In genomic region chr9:123927625-123928308, GRCh38 we compare ENCODE assay signal across 8 cellular contexts. TPM values are rescaled to one million over a fixed set of nuclear protein-coding genes. Genes with fewer than 3 reads are reported as not detected.
A peak's percentile ranks its signal among the peaks of the same experiment; 100 is the strongest.
DNase-seq lines count a peak whose midpoint lies in the region; ATAC-seq, FAIRE-seq and TF ChIP-seq lines count a peak whose summit lies in the region.

No MANE protein-coding gene starts in this region.

- H4K20me1 ChIP-seq in K562 (replicated peaks; ENCODE audit: control insufficient read depth, insufficient read depth, low read length), result peaks cover 18% of the 10 kb centered on the region; the same call in 1 of the 2 replicates

- peaks cover 51% of the 10 kb centered on the region for H3K79me2 ChIP-seq in K562 (ENCODE audit: control insufficient read depth, insufficient read depth, low read length)

- peak overlapping the region; percentile 10 to 91 (median 78) for H3K4me3 Mint-ChIP-seq in naive thymus-derived CD4-positive, alpha-beta T cell

- H3K27ac ChIP-seq in K562 (ENCODE audit: extremely low read depth, low read depth, low read length), result no peak overlapping the region
- no peak overlapping the region for H3K27ac ChIP-seq in naive thymus-derived CD4-positive, alpha-beta T cell (ENCODE audit: low read depth, low read length)

- peak overlapping the region; percentile 92 for H3K4me2 ChIP-seq in K562 (ENCODE audit: insufficient read depth, low read length)

- no peak for TF ChIP-seq CTCF in K562 (IDR thresholded peaks at IDR 0.05 in 2 of 3, conservative IDR thresholded peaks at IDR 0.05 in 1 of 3; ENCODE audit: insufficient read depth in 2 of 3, low read depth in 1 of 3, low read length in 3 of 3)

- H3K4me3 ChIP-seq in K562, result peak overlapping the region; percentile 72; the same call in 1 of the 2 replicates
- no peak overlapping the region for H3K4me3 ChIP-seq in naive thymus-derived CD4-positive, alpha-beta T cell (ENCODE audit: low read length)

- peak; percentile 62 for FAIRE-seq in K562 (lab: Jason Lieb, UNC)

- in situ Hi-C loops in K562 (cut with MboI), result no loop called here

- H3K27ac Mint-ChIP-seq in naive thymus-derived CD4-positive, alpha-beta T cell, result peak overlapping the region in 8 of 9 donors; percentile 1 to 83 (median 38)

- CTCF ChIA-PET in K562 (lab: Yijun Ruan, JAX; ENCODE audit: low intra/inter-chr PET ratio), result no interaction called here
- CTCF ChIA-PET in naive thymus-derived CD4-positive, alpha-beta T cell (lab: Charles Lee), result no interaction called here

- POLR2A ChIA-PET in K562 (lab: Yijun Ruan, JAX), result interaction anchor here (0.6 to 2.2 kb wide), 3 partner anchors 11 to 203 kb away, joined by 3 to 8 read pairs (median 4); no protein-coding TSS in a partner anchor
- POLR2A ChIA-PET in naive thymus-derived CD4-positive, alpha-beta T cell (lab: Charles Lee), result no interaction called here

- H2AFZ ChIP-seq in K562 (ENCODE audit: low read depth, low read length), result no peak overlapping the region

- TF ChIP-seq POLR2A in K562 (conservative IDR thresholded peaks at IDR 0.05), result no peak

- peaks cover 5 to 23% of the 10 kb centered on the region in 2 experiments for H3K4me1 ChIP-seq in K562 (replicated peaks in 1 of 2; ENCODE audit: control insufficient read depth in 2 of 2, insufficient read depth in 2 of 2, low read length in 2 of 2)
- peaks cover 7 to 20% of the 10 kb centered on the region in 2 donors for H3K4me1 ChIP-seq in naive thymus-derived CD4-positive, alpha-beta T cell (ENCODE audit: control insufficient read depth in 2 of 2, insufficient read depth in 2 of 2, low read length in 2 of 2)

- peaks cover 32 to 51% (median 45%) of the 10 kb centered on the region in 7 donors for H3K4me1 Mint-ChIP-seq in naive thymus-derived CD4-positive, alpha-beta T cell

- H3K9me3 Mint-ChIP-seq in naive thymus-derived CD4-positive, alpha-beta T cell, result peaks cover 0 to 10% (median 0%) of the 10 kb centered on the region in 11 donors

- peak; percentile 79 for DNase-seq in EL
- peak; percentile 46 for DNase-seq in M059J (ENCODE audit: low read depth)
- DNase-seq in K562 (ENCODE audit: extremely low read depth in 1 of 4, low spot score in 3 of 4), result peak in 2 of 4 experiments; percentile 28 to 48
- DNase-seq in naive thymus-derived CD4-positive, alpha-beta T cell, result no peak
- DNase-seq in dedifferentiated amniotic fluid mesenchymal stem cell (ENCODE audit: extremely low spot score), result no peak
- no peak for DNase-seq in NCI-H146 (lab: John Stamatoyannopoulos, UW)
- DNase-seq in NCI-H748 treated with DMSO at 0.1 percent for 48 hours (lab: John Stamatoyannopoulos, UW), result no peak

- intact Hi-C loops in K562 (cut with micrococcal nuclease), result loop anchor here (10.0 kb wide), 1 partner anchor 93 kb away; no protein-coding TSS in a partner anchor
- intact Hi-C loops in naive thymus-derived CD4-positive, alpha-beta T cell (cut with micrococcal nuclease), result loop anchor here in 1 of 2 donors (5.0 kb wide), 1 partner anchor 60 kb away; no protein-coding TSS in a partner anchor

- H3K9me1 ChIP-seq in K562 (ENCODE audit: control insufficient read depth, insufficient read depth, low read length), result no peaks in the 10 kb centered on the region

- peaks cover 3 to 19% (median 10%) of the 10 kb centered on the region in 5 donors for H3K36me3 Mint-ChIP-seq in naive thymus-derived CD4-positive, alpha-beta T cell

- no peaks in the 10 kb centered on the region for H3K27me3 ChIP-seq in K562 (ENCODE audit: control insufficient read depth in 2 of 2, insufficient read depth in 2 of 2, low read length in 2 of 2)
- no peaks in the 10 kb centered on the region for H3K27me3 ChIP-seq in naive thymus-derived CD4-positive, alpha-beta T cell (ENCODE audit: control insufficient read depth in 2 of 2, insufficient read depth in 2 of 2, low read length in 2 of 2)

- H3K9ac ChIP-seq in K562 (ENCODE audit: insufficient read depth in 1 of 2, low read depth in 2 of 2, low read length in 2 of 2), result 0 out of 4 replicates have a peak overlapping the region, but pooled peaks of 1 of the 2 experiments have one; percentile 21

- TF ChIP-seq EP300 in K562 (IDR thresholded peaks at IDR 0.05; ENCODE audit: low read length), result no peak

- no peak for TF ChIP-seq RAD21 in K562 (CRISPR knock-in tag; conservative IDR thresholded peaks at IDR 0.05 in 1 of 2, IDR thresholded peaks at IDR 0.05 in 1 of 2)

- H3K27me3 Mint-ChIP-seq in naive thymus-derived CD4-positive, alpha-beta T cell, result no peaks in the 10 kb centered on the region

- no TSS peak for BruUV-seq in K562 (replicated peaks; lab: Mats Ljungman, UMichigan)

- no peak for ATAC-seq in K562
- ATAC-seq in naive thymus-derived CD4-positive, alpha-beta T cell, result no peak
- no peak for ATAC-seq in HG02759 (IDR thresholded peaks at IDR 0.05; ENCODE audit: unreplicated experiment)

- no peaks in the 10 kb centered on the region for H3K9me3 ChIP-seq in K562 (replicated peaks; ENCODE audit: control insufficient read depth, insufficient read depth, low read depth, low read length)
- no peaks in the 10 kb centered on the region for H3K9me3 ChIP-seq in naive thymus-derived CD4-positive, alpha-beta T cell (ENCODE audit: control insufficient read depth in 2 of 3, low read length in 3 of 3)

- 56% methylated on average over 3 of the region's 3 CpGs for WGBS in K562 (ENCODE audit: insufficient coverage, low coverage, missing lambda C conversion rate)

- peaks cover 13% of the 10 kb centered on the region; the same call in 2 of the 3 replicates for H3K36me3 ChIP-seq in K562 (ENCODE audit: control insufficient read depth, insufficient read depth, low read length)
- no peaks in the 10 kb centered on the region for H3K36me3 ChIP-seq in naive thymus-derived CD4-positive, alpha-beta T cell (ENCODE audit: control insufficient read depth in 2 of 3, insufficient read depth in 3 of 3, low read length in 3 of 3)

TF ChIP-seq in K562, 482 proteins besides CTCF, POLR2A, EP300 and RAD21 (continues in another document):
- 0 out of 2 replicates have a peak, but pooled peaks have one; percentile 22 for TF ChIP-seq CXXC5 (CRISPR knock-in tag; IDR thresholded peaks at IDR 0.05)
- 0 out of 2 replicates have a peak, but pooled peaks have one; percentile 57 for TF ChIP-seq IRF9 (tag; IDR thresholded peaks at IDR 0.05)
- peak; percentile 97 for TF ChIP-seq CEBPB (tag; IDR thresholded peaks at IDR 0.05)
- TF ChIP-seq PBX2 (CRISPR knock-in tag; IDR thresholded peaks at IDR 0.05; ENCODE audit: low read depth), result no peak
- peak; percentile 94 for TF ChIP-seq PBX2 (tag; conservative IDR thresholded peaks at IDR 0.05; ENCODE audit: low read depth)
- 0 out of 4 replicates have a peak, but pooled peaks of 1 of the 2 experiments have one; percentile 8 for TF ChIP-seq TBL1XR1 (IDR thresholded peaks at IDR 0.05; ENCODE audit: low read length in 2 of 2)

RNA-seq across cellular contexts. Expression of gene DENND1A, which starts 2.2 kb away (rescaled TPM):
- total RNA-seq in M059J (2014; rRNA removed; shearing (Covaris generic)), result 15.7 and 23.0 TPM in 2 replicates
- 113 and 184 TPM in 2 replicates for total RNA-seq in K562 (2011; cell fraction: chromatin; rRNA removed; ENCODE audit: low replicate concordance)
- total RNA-seq in K562 (2011; cell fraction: nucleolus; rRNA removed), result 47.5 and 54.5 TPM in 2 replicates
- 95.0 and 115 TPM in 2 replicates for total RNA-seq in K562 (2011; cell fraction: nucleoplasm; rRNA removed)
- total RNA-seq in K562 (2014; rRNA removed) (15.6 and 15.7 TPM in 2 replicates), K562 (2014; rRNA removed; fragmentation: Illumina TruSeq; extraction: Trizol) (12.8 and 13.3 TPM in 2 replicates), K562 (2015; rRNA removed; fragmentation: Illumina TruSeq; extraction: Trizol) (10.2 and 12.7 TPM in 2 replicates), K562 (2021) (27.9 and 28.5 TPM in 2 replicates)
- polyA plus RNA-seq in K562 (2011; rRNA removed) (29.5 and 41.9 TPM in 2 replicates), K562 (2014; fragmentation: Illumina TruSeq; extraction: Trizol) (19.1 and 25.8 TPM in 2 replicates), K562 (2014; fragmentation: Nextera tagmentation; extraction: Ambion mirVana) (1 to 10 TPM; 7.6 to 7.7 TPM), K562 (2014; rRNA removed) (17.3 and 22.7 TPM in 2 replicates)
- 52.6 and 55.0 TPM in 2 replicates for polyA plus RNA-seq in K562 (2011; cell fraction: cytosol; rRNA removed)
- polyA plus RNA-seq in K562 (2011; cell fraction: nucleus; rRNA removed), result 45.9 and 63.9 TPM in 2 replicates
- polyA plus RNA-seq in K562 (2012), result 20.1 and 23.6 TPM in 2 replicates
- polyA minus RNA-seq in K562 (2011; rRNA and poly(A)+ RNA removed), result 38.7 and 44.7 TPM in 2 replicates
- polyA minus RNA-seq in K562 (2011; cell fraction: cytosol; rRNA and poly(A)+ RNA removed), result 22.0 and 34.3 TPM in 2 replicates
- polyA minus RNA-seq in K562 (2011; cell fraction: nucleus; rRNA and poly(A)+ RNA removed), result 28.7 and 29.8 TPM in 2 replicates
- 10 to 100 TPM; 14.5 to 41.1 (median 17.1) TPM for total RNA-seq in naive thymus-derived CD4-positive, alpha-beta T cell
- polyA plus RNA-seq in naive thymus-derived CD4-positive, alpha-beta T cell, result 1 to 10 TPM; 4.6 to 6.5 TPM

Comparison
In these comparisons a context has a peak if more than half of its experiments do, and no peak if none do; other contexts are left out.
1. DNase-seq: peak in EL (single experiment) and M059J (single experiment); none in naive thymus-derived CD4-positive, alpha-beta T cell (0 of 9), dedifferentiated amniotic fluid mesenchymal stem cell (single experiment), NCI-H146 (single experiment) and NCI-H748 treated with DMSO at 0.1 percent for 48 hours (single experiment).